In genomic region chr4:156578713-156579112, GRCh38 we compare ENCODE assay signal across 15 cellular contexts.
DNase-seq lines count a peak whose midpoint lies in the region; ATAC-seq and TF ChIP-seq lines count a peak whose summit lies in the region.
"Had no signal": no experiment of that assay in that cellular context is flagged by ENCODE, and none has a peak within 500 bp of the region (broad histone marks: within the 10 kb centered on the region; RNA-seq: fewer than 3 reads in every experiment).

No MANE protein-coding gene starts in this region.

- peak; percentile 12 for DNase-seq in Karpas-422
- no peak for DNase-seq in ascending aorta (ENCODE audit: low spot score in 2 of 2)
- peak; percentile 20 for DNase-seq in kidney tubule cell (ENCODE audit: low spot score)
- DNase-seq in renal cortical epithelial cell (ENCODE audit: low read depth) = peak; percentile 51
- no peak for DNase-seq in foreskin fibroblast
- no peak for DNase-seq in Calu3
- DNase-seq: CD8-positive, alpha-beta T cell; COR-L47; DND-41; GDM1 had no signal

- no peak overlapping the region for H3K4me3 ChIP-seq in Karpas-422 (ENCODE audit: low read length)
- no peak overlapping the region for H3K4me3 ChIP-seq in ascending aorta
- no peak overlapping the region for H3K4me3 ChIP-seq in foreskin fibroblast (ENCODE audit: low read depth in 1 of 2, low read length in 2 of 2)
- H3K4me3 ChIP-seq: A549, HAP-1 had no signal

- BruUV-seq in Calu3 (replicated peaks; lab: Mats Ljungman, UMichigan) = no TSS peak

- CTCF ChIA-PET in Calu3 (lab: Charles Lee) = interaction anchor here (1.1 kb wide), 1 partner anchor 102 kb away, joined by 3 read pairs; no protein-coding TSS in a partner anchor

- no peak overlapping the region for H3K27ac Mint-ChIP-seq in Calu3 (ENCODE audit: unreplicated experiment)
- H3K27ac Mint-ChIP-seq: CD14-positive monocyte; CD8-positive, alpha-beta T cell had no signal

- no peaks in the 10 kb centered on the region for H4K20me1 ChIP-seq in Karpas-422 (ENCODE audit: insufficient read depth, low read depth, low read length)

- TF ChIP-seq CTCF in ascending aorta (IDR thresholded peaks at IDR 0.05) (no peak), foreskin fibroblast (IDR thresholded peaks at IDR 0.05; ENCODE audit: low read depth, low read length) (no peak), Calu3 (IDR thresholded peaks at IDR 0.05; ENCODE audit: unreplicated experiment) (no peak)

- no peaks in the 10 kb centered on the region for H3K79me2 ChIP-seq in Karpas-422 (ENCODE audit: low read length)

- no peak overlapping the region for H2AFZ ChIP-seq in Karpas-422 (ENCODE audit: low read length)

- H3K4me1 Mint-ChIP-seq in Calu3 (ENCODE audit: low read depth, unreplicated experiment) = peaks cover 31% of the 10 kb centered on the region

- H3K36me3 ChIP-seq in Karpas-422 (ENCODE audit: insufficient read depth, low read length) = no peaks in the 10 kb centered on the region
- H3K36me3 ChIP-seq in ascending aorta = no peaks in the 10 kb centered on the region
- H3K36me3 ChIP-seq: HAP-1 had no signal

- intact Hi-C loops in ascending aorta (cut with DNase I) (loop anchor here (5.0 kb wide), 1 partner anchor 394 kb away; the partner anchor contains the start of gene PDGFC), Calu3 (cut with micrococcal nuclease; ENCODE audit: unreplicated experiment) (no loop called here)

- H3K27ac ChIP-seq in Karpas-422 (ENCODE audit: low read length) = no peak overlapping the region
- H3K27ac ChIP-seq in ascending aorta = peak overlapping the region; percentile 18 to 36
- H3K27ac ChIP-seq: A549, HL-60 had no signal

- H3K4me2 ChIP-seq in Karpas-422 (ENCODE audit: low read depth, low read length, poor library complexity, severe bottlenecking) = no peak overlapping the region
- H3K4me2 ChIP-seq: A549 had no signal

- no peaks in the 10 kb centered on the region for H3K9me3 Mint-ChIP-seq in Calu3 (ENCODE audit: low read depth, unreplicated experiment)
- H3K9me3 Mint-ChIP-seq: CD8-positive, alpha-beta T cell had no signal

- no peaks in the 10 kb centered on the region for H3K27me3 ChIP-seq in Karpas-422 (ENCODE audit: low read length)
- no peaks in the 10 kb centered on the region for H3K27me3 ChIP-seq in ascending aorta

- no peak overlapping the region for H3K4me3 Mint-ChIP-seq in Calu3 (ENCODE audit: low read depth, unreplicated experiment)
- H3K4me3 Mint-ChIP-seq: CD14-positive monocyte; CD8-positive, alpha-beta T cell had no signal

- no peak for ATAC-seq in HG03439 (IDR thresholded peaks at IDR 0.05; ENCODE audit: unreplicated experiment)
- ATAC-seq: A549; CD8-positive, alpha-beta T cell had no signal

- H3K27me3 Mint-ChIP-seq in Calu3 (ENCODE audit: unreplicated experiment) = no peaks in the 10 kb centered on the region

- H3K9ac ChIP-seq in Karpas-422 (ENCODE audit: low read length) = no peak overlapping the region

- H3K4me1 ChIP-seq in Karpas-422 (ENCODE audit: low read length) (no peaks in the 10 kb centered on the region), ascending aorta (no peaks in the 10 kb centered on the region)
- H3K4me1 ChIP-seq: A549 had no signal

- no peaks in the 10 kb centered on the region for H3K36me3 Mint-ChIP-seq in Calu3 (ENCODE audit: insufficient read depth, unreplicated experiment)
- H3K36me3 Mint-ChIP-seq: CD14-positive monocyte; CD8-positive, alpha-beta T cell had no signal

- no peaks in the 10 kb centered on the region for H3K9me3 ChIP-seq in Karpas-422 (ENCODE audit: low read length)
- H3K9me3 ChIP-seq in ascending aorta = no peaks in the 10 kb centered on the region
- H3K9me3 ChIP-seq: A549, HAP-1 had no signal

- no peaks in the 10 kb centered on the region for H3K9me2 ChIP-seq in Karpas-422 (replicated peaks; ENCODE audit: insufficient read depth, low read length)

Comparison
In these comparisons a context has a peak if more than half of its experiments do, and no peak if none do; other contexts are left out.
1. DNase-seq: peak in Karpas-422 (single experiment), kidney tubule cell (single experiment) and renal cortical epithelial cell (single experiment); none in ascending aorta (0 of 2), foreskin fibroblast (0 of 2) and Calu3 (single experiment).